ENCODE assay signal across 8 cellular contexts in the genomic region with DNA sequence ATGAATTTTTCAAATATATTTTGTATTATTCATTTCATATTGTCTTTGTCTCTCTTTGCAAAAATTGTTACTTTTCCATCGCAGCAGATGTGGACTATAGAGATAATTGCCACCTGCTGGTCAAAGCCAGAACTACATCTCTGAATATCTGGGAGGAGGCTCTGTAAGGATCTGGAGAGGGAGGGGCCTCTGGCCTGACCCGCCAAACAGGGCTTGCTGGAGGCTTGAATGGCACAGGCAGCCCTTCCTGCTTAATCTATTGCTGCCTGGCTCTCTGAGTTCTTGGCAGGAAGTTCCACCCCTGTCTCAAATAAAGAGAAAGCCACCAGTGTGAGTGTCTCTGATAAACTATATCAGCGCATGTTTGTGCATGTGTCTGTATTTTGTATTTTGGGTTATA.
DNase-seq lines count a peak whose midpoint lies in the region; ATAC-seq and TF ChIP-seq lines count a peak whose summit lies in the region.

No MANE protein-coding gene starts in this region.

- ATAC-seq in GM19372 (IDR thresholded peaks at IDR 0.05; ENCODE audit: low read depth, unreplicated experiment): peak; percentile 100
- peak; percentile 98 for ATAC-seq in HG03457 (IDR thresholded peaks at IDR 0.05; ENCODE audit: unreplicated experiment)
- ATAC-seq in activated CD4-positive, alpha-beta T cell treated with anti-CD3 and anti-CD28 coated beads for 36 hours: peak; percentile 100

- H3K27ac ChIP-seq in C4-2B: no peak overlapping the region

- no peak overlapping the region for H3K27ac Mint-ChIP-seq in activated CD4-positive, alpha-beta T cell treated with anti-CD3 and anti-CD28 coated beads for 36 hours

- peak; percentile 63 for TF ChIP-seq CTCF in C4-2B (conservative IDR thresholded peaks at IDR 0.05)

- intact Hi-C loops in activated CD4-positive, alpha-beta T cell treated with anti-CD3 and anti-CD28 coated beads for 36 hours (cut with DNase I, micrococcal nuclease): loop anchor here (1.0 to 5.0 kb wide), 4 partner anchors 133 to 384 kb away; a partner anchor contains a TSS

- peaks cover 7% of the 10 kb centered on the region for H3K4me1 Mint-ChIP-seq in activated CD4-positive, alpha-beta T cell treated with anti-CD3 and anti-CD28 coated beads for 36 hours

- no peaks in the 10 kb centered on the region for H3K36me3 Mint-ChIP-seq in activated CD4-positive, alpha-beta T cell treated with anti-CD3 and anti-CD28 coated beads for 36 hours (ENCODE audit: low read depth)

- peak overlapping the region; percentile 63 for H3K4me3 Mint-ChIP-seq in activated CD4-positive, alpha-beta T cell treated with anti-CD3 and anti-CD28 coated beads for 36 hours

- DNase-seq in NCI-H510A treated with DMSO at 0.1 percent for 48 hours (lab: John Stamatoyannopoulos, UW) (peak; percentile 72), cerebellum (ENCODE audit: low spot score) (peak; percentile 68), kidney tubule cell (ENCODE audit: low spot score) (peak; percentile 87)
- peak; percentile 85 for DNase-seq in activated CD4-positive, alpha-beta T cell treated with anti-CD3 and anti-CD28 coated beads for 36 hours
- DNase-seq in stimulated activated CD4-positive, alpha-beta T cell treated with anti-CD3 and anti-CD28 coated beads, Interleukin-4, amount 100 ng/mL, for 1 hour: peak; percentile 58

- no peaks in the 10 kb centered on the region for H3K27me3 Mint-ChIP-seq in activated CD4-positive, alpha-beta T cell treated with anti-CD3 and anti-CD28 coated beads for 36 hours

- POLR2A ChIA-PET in activated CD4-positive, alpha-beta T cell treated with anti-CD3 and anti-CD28 coated beads for 36 hours (lab: Charles Lee): no interaction called here

- H3K9me3 Mint-ChIP-seq in activated CD4-positive, alpha-beta T cell treated with anti-CD3 and anti-CD28 coated beads for 36 hours (ENCODE audit: low read depth): no peaks in the 10 kb centered on the region

- CTCF ChIA-PET in activated CD4-positive, alpha-beta T cell treated with anti-CD3 and anti-CD28 coated beads for 36 hours (lab: Charles Lee): no interaction called here
